ENCODE assay signal across 10 cellular contexts in the genomic region with DNA sequence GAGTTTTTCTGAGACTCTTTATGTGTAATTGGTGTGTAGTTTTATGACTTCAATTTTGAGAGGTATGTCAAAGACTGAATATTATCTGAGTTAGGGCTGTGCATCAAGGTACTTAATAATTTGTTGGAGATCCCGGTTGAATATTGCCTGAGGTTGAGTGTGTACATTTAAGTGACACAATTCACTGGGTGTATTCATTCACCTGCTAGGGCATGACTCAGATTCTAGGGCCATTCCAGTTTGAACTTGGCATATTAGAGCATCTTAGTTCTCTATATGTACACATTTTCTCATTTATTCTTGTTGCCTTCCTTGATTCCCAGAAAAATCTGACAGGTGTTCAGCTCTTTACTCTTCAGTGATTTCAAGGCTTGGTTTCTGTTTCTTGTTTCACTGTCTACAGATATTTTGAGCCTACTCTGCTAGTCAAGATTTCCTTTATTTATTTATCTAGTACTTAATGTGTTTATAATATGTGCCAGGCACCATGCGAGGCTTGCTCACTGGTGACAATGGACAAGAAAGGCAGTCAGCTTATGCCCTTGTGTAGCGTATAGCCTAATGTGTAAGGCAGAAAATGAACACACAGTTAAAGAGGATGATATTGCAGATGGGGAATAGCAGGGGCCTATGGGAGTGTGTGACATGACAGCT. TPM values are rescaled to one million over a fixed set of nuclear protein-coding genes. Genes with fewer than 3 reads are reported as not detected.
DNase-seq lines count a peak whose midpoint lies in the region; ATAC-seq, FAIRE-seq and TF ChIP-seq lines count a peak whose summit lies in the region.
"Had no signal": no experiment of that assay in that cellular context is flagged by ENCODE, and none has a peak within 500 bp of the region (broad histone marks: within the 10 kb centered on the region; RNA-seq: fewer than 3 reads in every experiment).

No MANE protein-coding gene starts in this region.

- H3K9me3 Mint-ChIP-seq in activated naive CD8-positive, alpha-beta T cell (ENCODE audit: low read depth): no peaks in the 10 kb centered on the region

- intact Hi-C loops in HepG2 (cut with micrococcal nuclease; ENCODE audit: unreplicated experiment): no loop called here

- ATAC-seq in GM19452 (IDR thresholded peaks at IDR 0.05; ENCODE audit: unreplicated experiment) (peak; percentile 12), HepG2 (no peak; the same call in 2 of the 3 replicates), GM18861 (IDR thresholded peaks at IDR 0.05; ENCODE audit: unreplicated experiment) (no peak), GM21515 (IDR thresholded peaks at IDR 0.05; ENCODE audit: unreplicated experiment) (no peak)

- peak overlapping the region; percentile 72 for H3K27ac Mint-ChIP-seq in activated naive CD8-positive, alpha-beta T cell

- H3K4me1 ChIP-seq in ACC112 (ENCODE audit: control insufficient read depth, insufficient read depth, low read length, unreplicated experiment) (peaks cover 43% of the 10 kb centered on the region), HepG2 (ENCODE audit: insufficient read depth, low read length) (peaks cover 75% of the 10 kb centered on the region)

- TF ChIP-seq CTCF in HepG2 (CRISPR knock-in tag; IDR thresholded peaks at IDR 0.05): no peak

- H3K27me3 ChIP-seq in ACC112 (ENCODE audit: insufficient read depth, low read length) (no peaks in the 10 kb centered on the region), HepG2 (ENCODE audit: control insufficient read depth in 1 of 2, insufficient read depth in 2 of 2, low read length in 2 of 2) (no peaks in the 10 kb centered on the region)
- H3K27me3 ChIP-seq: ovary had no signal

- H2AFZ ChIP-seq in ACC112 (ENCODE audit: low read length, unreplicated experiment) (no peak overlapping the region), HepG2 (ENCODE audit: low read length) (no peak overlapping the region)

- BruUV-seq in HepG2 (replicated peaks; lab: Mats Ljungman, UMichigan): no TSS peak

- no peak for DNase-seq in HepG2 (ENCODE audit: low spot score)
- DNase-seq in NOMO-1 (lab: John Stamatoyannopoulos, UW; ENCODE audit: unreplicated experiment in 2 of 2): no peak
- no peak for DNase-seq in T-helper 9 cell
- DNase-seq: ovary had no signal

- TF ChIP-seq EP300 in HepG2 (IDR thresholded peaks at IDR 0.05; ENCODE audit: low read depth in 2 of 2, low read length in 2 of 2) (no peak), HepG2 (CRISPR knock-in tag; IDR thresholded peaks at IDR 0.05; ENCODE audit: borderline replicate concordance) (no peak)

- peak overlapping the region; percentile 28 for H3K4me3 Mint-ChIP-seq in activated naive CD8-positive, alpha-beta T cell

- H3K4me3 ChIP-seq in ACC112 (ENCODE audit: low read depth, low read length): no peak overlapping the region
- no peak overlapping the region for H3K4me3 ChIP-seq in HepG2 (replicated peaks in 1 of 3; ENCODE audit: insufficient read depth in 1 of 3, low read depth in 2 of 3, low read length in 3 of 3)
- H3K4me3 ChIP-seq: ovary had no signal

- POLR2A ChIA-PET in HepG2 (lab: Yijun Ruan, JAX): interaction anchor here (1.6 to 2.6 kb wide), 3 partner anchors 10 to 23 kb away, joined by 6 to 10 read pairs (median 7); partner anchors contain the start of gene MAP4K4

- no peak overlapping the region for H3K9ac ChIP-seq in HepG2 (ENCODE audit: insufficient read depth, low read depth, low read length)

- in situ Hi-C loops in HepG2 (cut with HindIII; ENCODE audit: extremely low pct_ligation_motif_present, low pct_unique_long_range_greater_than_20kb): no loop called here

- H3K9me3 ChIP-seq in HepG2 (ENCODE audit: low read length): no peaks in the 10 kb centered on the region
- H3K9me3 ChIP-seq: ovary had no signal

- WGBS in HepG2 (ENCODE audit: low lambda C conversion rate): 89% methylated on average over 3 of the region's 3 CpGs

- no peak overlapping the region for H3K4me2 ChIP-seq in HepG2 (ENCODE audit: low read depth, low read length)

- no peak for TF ChIP-seq POLR2A in HepG2 (IDR thresholded peaks at IDR 0.05; ENCODE audit: insufficient read depth in 1 of 2, low read depth in 2 of 2, low read length in 2 of 2)

- H3K27ac ChIP-seq in ACC112 (ENCODE audit: low read depth, low read length) (peak overlapping the region; percentile 33), HepG2 (ENCODE audit: extremely low read length, insufficient read depth, low read length) (no peak overlapping the region)

- CTCF ChIA-PET in HepG2 (lab: Yijun Ruan, JAX; ENCODE audit: low intra/inter-chr PET ratio, low total read pairs): no interaction called here

- H4K20me1 ChIP-seq in HepG2 (ENCODE audit: insufficient read depth, low read length): peaks cover 93% of the 10 kb centered on the region

- H3K27me3 Mint-ChIP-seq in activated naive CD8-positive, alpha-beta T cell: no peaks in the 10 kb centered on the region

- H3K79me2 ChIP-seq in ACC112 (ENCODE audit: control insufficient read depth, insufficient read depth, low read length, unreplicated experiment) (peaks cover 96% of the 10 kb centered on the region), HepG2 (ENCODE audit: insufficient read depth, low read length) (peaks cover 99% of the 10 kb centered on the region)

- H3K36me3 ChIP-seq in ACC112 (ENCODE audit: insufficient read depth, low read length) (peaks cover 6% of the 10 kb centered on the region; the same call in 1 of the 2 replicates), HepG2 (replicated peaks in 1 of 2; ENCODE audit: control insufficient read depth in 1 of 2, insufficient read depth in 2 of 2, low read length in 2 of 2) (peaks cover 12 to 36% of the 10 kb centered on the region in 2 experiments; a peak in 4 of 5 replicates)
- H3K36me3 ChIP-seq: ovary had no signal

- peaks cover 2% of the 10 kb centered on the region for H3K36me3 Mint-ChIP-seq in activated naive CD8-positive, alpha-beta T cell

- H3K4me1 Mint-ChIP-seq in activated naive CD8-positive, alpha-beta T cell (ENCODE audit: low read depth): peaks cover 79% of the 10 kb centered on the region

- no peak for FAIRE-seq in HepG2 (lab: Jason Lieb, UNC)
- FAIRE-seq: colon had no signal

- no peak for TF ChIP-seq RAD21 in HepG2 (CRISPR knock-in tag; IDR thresholded peaks at IDR 0.05)

TF ChIP-seq in HepG2, 621 proteins besides CTCF, POLR2A, EP300 and RAD21 (continues in another document):
- TF ChIP-seq, protein P1, sequence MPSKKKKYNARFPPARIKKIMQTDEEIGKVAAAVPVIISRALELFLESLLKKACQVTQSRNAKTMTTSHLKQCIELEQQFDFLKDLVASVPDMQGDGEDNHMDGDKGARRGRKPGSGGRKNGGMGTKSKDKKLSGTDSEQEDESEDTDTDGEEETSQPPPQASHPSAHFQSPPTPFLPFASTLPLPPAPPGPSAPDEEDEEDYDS (CRISPR knock-in tag; IDR thresholded peaks at IDR 0.05): no peak
- TF ChIP-seq ZBTB37 (CRISPR knock-in tag; IDR thresholded peaks at IDR 0.05) (no peak), RBM22 (optimal IDR thresholded peaks at IDR 0.05; ENCODE audit: low read length) (peak; percentile 8)

RNA-seq across cellular contexts. Expression of gene MAP4K4, which starts 12.7 kb away (rescaled TPM):
- 264 and 301 TPM in 2 replicates for total RNA-seq in HepG2 (2016; rRNA removed; fragmentation: Illumina TruSeq; extraction: Trizol)
- total RNA-seq in HepG2 (2016; cell fraction: cytosol; rRNA removed; fragmentation: Illumina TruSeq; extraction: Trizol; ENCODE audit: low read depth): 62.1 and 62.9 TPM in 2 replicates
- 264 and 269 TPM in 2 replicates for total RNA-seq in HepG2 (2016; cell fraction: insoluble cytoplasmic fraction; rRNA removed; fragmentation: Illumina TruSeq; extraction: Trizol)
- 200 and 238 TPM in 2 replicates for total RNA-seq in HepG2 (2016; cell fraction: membrane; rRNA removed; fragmentation: Illumina TruSeq; extraction: Trizol)
- 292 and 308 TPM in 2 replicates for total RNA-seq in HepG2 (2016; cell fraction: nucleus; rRNA removed; fragmentation: Illumina TruSeq; extraction: Trizol)
- polyA plus RNA-seq in HepG2 (2011; rRNA removed): 101 and 105 TPM in 2 replicates
- 67.0 and 72.8 TPM in 2 replicates for polyA plus RNA-seq in HepG2 (2011; cell fraction: cytosol; rRNA removed)
- polyA plus RNA-seq in HepG2 (2011; cell fraction: nucleus; rRNA removed): 261 and 287 TPM in 2 replicates
- polyA plus RNA-seq in HepG2 (2012): 138 and 155 TPM in 2 replicates
- polyA plus RNA-seq in HepG2 (2016; cell fraction: cytosol; fragmentation: Illumina TruSeq; extraction: Trizol; ENCODE audit: low read depth): 48.8 and 52.9 TPM in 2 replicates
- polyA plus RNA-seq in HepG2 (2016; cell fraction: insoluble cytoplasmic fraction; fragmentation: Illumina TruSeq; extraction: Trizol; ENCODE audit: low read depth): 269 and 298 TPM in 2 replicates
- polyA plus RNA-seq in HepG2 (2016; cell fraction: membrane; fragmentation: Illumina TruSeq; extraction: Trizol; ENCODE audit: low read depth): 137 and 163 TPM in 2 replicates
- 298 and 312 TPM in 2 replicates for polyA plus RNA-seq in HepG2 (2016; cell fraction: nucleus; fragmentation: Illumina TruSeq; extraction: Trizol; ENCODE audit: insufficient read depth, low read depth)
- 84.0 and 279 TPM in 2 replicates for polyA minus RNA-seq in HepG2 (2011; rRNA and poly(A)+ RNA removed; ENCODE audit: low replicate concordance)
- 99.4 and 99.7 TPM in 2 replicates for polyA minus RNA-seq in HepG2 (2011; cell fraction: cytosol; rRNA and poly(A)+ RNA removed)
- polyA minus RNA-seq in HepG2 (2011; cell fraction: nucleus; rRNA and poly(A)+ RNA removed): 680 and 703 TPM in 2 replicates
